ENCODE assay signal across 8 cellular contexts in the genomic region with DNA sequence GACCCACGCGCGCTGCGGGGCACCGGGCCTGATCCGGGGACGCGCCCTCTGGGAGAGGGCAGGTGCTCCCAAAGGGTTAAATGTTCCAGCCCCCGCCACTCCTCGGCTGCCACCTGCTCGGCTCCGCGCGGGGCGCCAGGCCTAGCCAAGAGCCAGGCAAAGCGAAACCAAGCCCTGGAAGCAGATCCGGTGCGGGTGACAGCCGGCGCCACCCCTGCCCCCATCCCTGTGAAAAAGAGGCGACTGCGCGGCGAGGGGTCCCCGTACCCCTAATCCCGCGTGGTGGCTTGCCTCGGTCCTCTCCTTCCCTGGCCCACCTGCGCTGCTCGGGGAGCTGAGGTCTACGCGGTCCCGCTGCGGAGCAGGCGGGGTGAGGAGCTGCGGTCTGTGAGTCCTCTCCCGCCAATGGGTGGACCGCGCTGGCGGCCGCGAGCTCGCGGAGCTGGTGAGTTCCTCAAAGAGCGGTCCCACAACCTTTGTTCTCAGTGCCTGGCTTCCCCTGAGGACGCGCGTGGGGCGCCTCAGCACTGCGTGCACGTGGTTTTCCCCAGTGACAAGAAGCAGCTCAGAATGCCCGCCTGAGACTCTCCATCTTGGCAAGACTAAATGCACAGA. TPM values are rescaled to one million over a fixed set of nuclear protein-coding genes. Genes with fewer than 3 reads are reported as not detected.
A peak's percentile ranks its signal among the peaks of the same experiment; 100 is the strongest.
DNase-seq lines count a peak whose midpoint lies in the region; ATAC-seq and TF ChIP-seq lines count a peak whose summit lies in the region.

A gene (minus strand): TSS at position 610 of the 615 bp plus-strand sequence.

- H3K4me1 ChIP-seq in SJCRH30 = no peaks in the 10 kb centered on the region

- ATAC-seq in GM18498 (IDR thresholded peaks at IDR 0.05; ENCODE audit: unreplicated experiment) = peak; percentile 44
- ATAC-seq in left lobe of liver = peak; percentile 89

- H3K9me3 ChIP-seq in SJCRH30 (replicated peaks) = no peaks in the 10 kb centered on the region

- peaks cover 12% of the 10 kb centered on the region for H3K4me1 Mint-ChIP-seq in activated CD4-positive, alpha-beta T cell treated with anti-CD3 and anti-CD28 coated beads, Interleukin-2, amount 10 ng/mL, durations not matched to agents 24 days and 14 days

- H3K36me3 ChIP-seq in SJCRH30 = no peaks in the 10 kb centered on the region

- peak within 1 kb of the TSS; percentile 76 for H3K4me3 Mint-ChIP-seq in activated CD4-positive, alpha-beta T cell treated with anti-CD3 and anti-CD28 coated beads, Interleukin-2, amount 10 ng/mL, durations not matched to agents 24 days and 14 days

- H3K27me3 Mint-ChIP-seq in activated CD4-positive, alpha-beta T cell treated with anti-CD3 and anti-CD28 coated beads, Interleukin-2, amount 10 ng/mL, durations not matched to agents 24 days and 14 days = peaks cover 34% of the 10 kb centered on the region

- peak within 1 kb of the TSS; percentile 63 for H3K27ac Mint-ChIP-seq in activated CD4-positive, alpha-beta T cell treated with anti-CD3 and anti-CD28 coated beads, Interleukin-2, amount 10 ng/mL, durations not matched to agents 24 days and 14 days

- H3K27me3 ChIP-seq in SJCRH30 = no peaks in the 10 kb centered on the region; the same call in 1 of the 2 replicates

- H3K27ac ChIP-seq in 22Rv1 (peak within 1 kb of the TSS; percentile 79), SJCRH30 (no peak within 1 kb of the TSS)

- DNase-seq in NCI-H1930 (lab: John Stamatoyannopoulos, UW) (peak; percentile 13 to 37), dermis blood vessel endothelial cell (peak; percentile 78), left lobe of liver (ENCODE audit: low spot score) (peak; percentile 77), SJCRH30 (no peak)
- DNase-seq in activated CD4-positive, alpha-beta T cell treated with anti-CD3 and anti-CD28 coated beads, Interleukin-2, amount 10 ng/mL, durations not matched to agents 24 days and 14 days = peak; percentile 86
- DNase-seq in stimulated activated CD4-positive, alpha-beta T cell treated with anti-CD3 and anti-CD28 coated beads, Interleukin-15, amount 100 ng/mL, for 24 hours = peak; percentile 69

- no peak for TF ChIP-seq CTCF in 22Rv1 (IDR thresholded peaks at IDR 0.05)

- no peak within 1 kb of the TSS for H3K4me3 ChIP-seq in SJCRH30

- H3K36me3 Mint-ChIP-seq in activated CD4-positive, alpha-beta T cell treated with anti-CD3 and anti-CD28 coated beads, Interleukin-2, amount 10 ng/mL, durations not matched to agents 24 days and 14 days (ENCODE audit: low read depth) = no peaks in the 10 kb centered on the region

- intact Hi-C loops in activated CD4-positive, alpha-beta T cell treated with anti-CD3 and anti-CD28 coated beads, Interleukin-2, amount 10 ng/mL, durations not matched to agents 24 days and 14 days (cut with micrococcal nuclease) = loop anchor here (2.0 to 5.0 kb wide), 3 partner anchors 15 to 215 kb away; a partner anchor contains a TSS

- H3K9me3 Mint-ChIP-seq in activated CD4-positive, alpha-beta T cell treated with anti-CD3 and anti-CD28 coated beads, Interleukin-2, amount 10 ng/mL, durations not matched to agents 24 days and 14 days = no peaks in the 10 kb centered on the region

RNA-seq across cellular contexts. Expression of the gene that starts here (rescaled TPM):
- total RNA-seq in activated CD4-positive, alpha-beta T cell treated with anti-CD3 and anti-CD28 coated beads, Interleukin-2, amount 10 ng/mL, durations not matched to agents 24 days and 14 days = 12.2 and 12.9 TPM in 2 replicates
- 25.5 and 37.1 TPM in 2 replicates for total RNA-seq in dermis blood vessel endothelial cell
- 4.0 TPM for total RNA-seq in left lobe of liver
- total RNA-seq in SJCRH30 (2014; rRNA removed; shearing (Covaris generic)) = not detected in 2 replicates

Comparison
In these comparisons a context has a peak if more than half of its experiments do, and no peak if none do; other contexts are left out.
1. DNase-seq: peak in NCI-H1930 (2 of 2), activated CD4-positive, alpha-beta T cell treated with anti-CD3 and anti-CD28 coated beads, Interleukin-2, amount 10 ng/mL, durations not matched to agents 24 days and 14 days (single experiment), dermis blood vessel endothelial cell (single experiment), left lobe of liver (single experiment) and stimulated activated CD4-positive, alpha-beta T cell treated with anti-CD3 and anti-CD28 coated beads, Interleukin-15, amount 100 ng/mL, for 24 hours (single experiment); none in SJCRH30 (0 of 2).